ENCODE assay signal across 1 cellular context in genomic region chr5:77230727-77231469, GRCh38.
TF ChIP-seq lines count a peak whose summit lies in the region.

No MANE protein-coding gene starts in this region.

TF ChIP-seq in GM23338, 12 proteins besides CTCF, POLR2A, EP300 and RAD21 (continued from another document):
- no peak for TF ChIP-seq ZNF462 (CRISPR knock-in tag; IDR thresholded peaks at IDR 0.05)
- TF ChIP-seq REST (IDR thresholded peaks at IDR 0.05; ENCODE audit: unreplicated experiment): no peak
